In the genomic region with DNA sequence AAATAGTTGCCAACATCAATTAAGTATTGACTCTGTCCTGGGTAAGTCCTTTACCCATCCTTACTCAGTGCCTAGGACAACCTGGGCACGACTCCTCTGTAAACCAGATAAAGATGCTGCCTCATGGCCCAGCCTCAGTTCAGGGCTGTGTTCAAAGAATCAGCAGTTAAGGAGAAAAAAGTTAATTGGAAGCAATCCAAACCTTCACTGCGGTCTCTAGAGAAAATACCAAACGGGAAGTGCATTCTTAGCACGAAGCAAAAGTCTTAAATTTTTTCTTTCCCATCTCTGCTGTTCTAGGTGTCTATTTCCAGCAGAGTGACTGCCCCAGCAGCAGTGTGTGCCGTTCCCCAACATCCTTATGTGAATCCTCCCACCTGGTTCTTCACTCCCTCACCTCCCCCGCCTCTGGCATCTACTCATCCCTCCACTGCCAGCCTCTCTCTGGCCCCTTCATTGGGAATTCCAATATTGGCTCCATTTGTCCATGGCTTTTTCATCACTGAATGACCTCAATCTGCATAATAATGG, we compare ENCODE assay signal across 8 cellular contexts. TPM values are rescaled to one million over a fixed set of nuclear protein-coding genes. Genes with fewer than 3 reads are reported as not detected.
DNase-seq lines count a peak whose midpoint lies in the region; ATAC-seq, FAIRE-seq and TF ChIP-seq lines count a peak whose summit lies in the region.

No MANE protein-coding gene starts in this region.

- H3K4me3 ChIP-seq in mucosa of descending colon = no peak overlapping the region

- no peaks in the 10 kb centered on the region for H3K4me1 ChIP-seq in mucosa of descending colon (ENCODE audit: low read depth)

- H3K36me3 Mint-ChIP-seq in T-helper 17 cell (ENCODE audit: low read depth) = peaks cover 2% of the 10 kb centered on the region

- H3K4me3 Mint-ChIP-seq in T-helper 17 cell = no peak overlapping the region

- no peak for TF ChIP-seq CTCF in mucosa of descending colon (IDR thresholded peaks at IDR 0.05)

- ATAC-seq in GM18499 (IDR thresholded peaks at IDR 0.05; ENCODE audit: insufficient read depth, unreplicated experiment) (peak; percentile 71), HG02885 (IDR thresholded peaks at IDR 0.05; ENCODE audit: poor library complexity, unreplicated experiment) (peak; percentile 70), T-helper 17 cell (peak; percentile 45), mucosa of descending colon (peak; percentile 37), HG02840 (IDR thresholded peaks at IDR 0.05; ENCODE audit: low FRiP score, unreplicated experiment) (no peak)

- H3K27ac Mint-ChIP-seq in T-helper 17 cell = no peak overlapping the region

- FAIRE-seq in GM12892 (lab: Jason Lieb, UNC) = no peak

- H3K27me3 Mint-ChIP-seq in T-helper 17 cell = peaks cover 11% of the 10 kb centered on the region

- no peaks in the 10 kb centered on the region for H3K36me3 ChIP-seq in mucosa of descending colon (ENCODE audit: low read depth)

- no peaks in the 10 kb centered on the region for H3K9me3 ChIP-seq in T-helper 17 cell (ENCODE audit: control insufficient read depth, low read length, poor library complexity, severe bottlenecking)
- H3K9me3 ChIP-seq in mucosa of descending colon = no peaks in the 10 kb centered on the region

- peaks cover 9% of the 10 kb centered on the region for H3K4me1 Mint-ChIP-seq in T-helper 17 cell

- no peak for TF ChIP-seq POLR2A in GM12892 (IDR thresholded peaks at IDR 0.05; ENCODE audit: low read depth, low read length)

- intact Hi-C loops in mucosa of descending colon (cut with DNase I, micrococcal nuclease) = no loop called here

- DNase-seq in T-helper 17 cell (no peak), mucosa of descending colon (no peak), NCI-H1417 (lab: John Stamatoyannopoulos, UW) (no peak), GM12892 (ENCODE audit: insufficient read length) (no peak)
- no peak for DNase-seq in activated effector memory CD4-positive, alpha-beta T cell treated with Interleukin-2 at 50 U/mL for 16 hours

RNA-seq across cellular contexts. Expression of a gene that starts 23.2 kb away (rescaled TPM):
- total RNA-seq in T-helper 17 cell = not detected
- total RNA-seq in mucosa of descending colon = 1 to 10 TPM; 1.6 to 2.6 (median 1.7) TPM
- polyA plus RNA-seq in GM12892 (2012; ENCODE audit: missing spikeins) = not detected
